Comparison of ENCODE assay signal across 8 cellular contexts in the genomic region with DNA sequence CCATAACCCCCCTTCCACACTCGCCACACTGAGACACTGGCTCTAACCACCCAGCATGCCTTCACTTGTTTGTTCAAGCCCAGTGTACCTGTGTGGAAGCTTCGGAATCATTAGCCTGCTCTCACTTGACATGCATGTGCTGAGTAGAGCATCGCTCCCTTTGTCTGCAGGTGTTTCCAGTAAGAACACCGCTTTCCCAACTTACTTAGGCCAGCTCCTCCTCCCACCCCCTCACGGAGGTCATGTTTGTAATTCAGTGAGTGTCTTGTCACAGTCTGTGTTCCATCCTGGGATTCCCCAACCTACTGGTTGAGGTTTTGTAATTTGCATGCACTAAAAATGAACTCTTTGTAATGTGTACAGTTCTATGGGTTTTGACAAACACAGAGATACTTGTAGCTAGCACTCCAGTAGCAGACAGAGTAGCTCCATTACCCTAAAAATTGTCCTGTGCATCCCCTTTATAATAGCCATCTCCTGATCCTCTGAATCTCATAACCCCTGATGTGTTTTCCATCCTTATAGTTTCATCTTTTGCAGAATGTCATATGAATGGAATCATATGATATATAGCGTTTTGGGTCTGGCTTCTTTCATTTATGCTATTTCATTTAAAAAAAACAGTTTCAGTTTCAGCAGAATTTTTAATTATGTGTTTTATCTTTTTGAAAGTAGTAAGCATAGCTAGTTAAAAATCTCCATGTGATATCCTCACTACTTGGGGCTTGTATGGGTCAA.
DNase-seq lines count a peak whose midpoint lies in the region; ATAC-seq and TF ChIP-seq lines count a peak whose summit lies in the region.

No MANE protein-coding gene starts in this region.

- H3K4me1 Mint-ChIP-seq in MCF 10A (ENCODE audit: insufficient read depth, unreplicated experiment) (peaks cover 24% of the 10 kb centered on the region), neural progenitor cell (peaks cover 3% of the 10 kb centered on the region)

- H3K9me3 Mint-ChIP-seq in MCF 10A (ENCODE audit: unreplicated experiment) (peaks cover 8% of the 10 kb centered on the region), neural progenitor cell (peaks cover 5% of the 10 kb centered on the region)

- H3K4me2 ChIP-seq in neural progenitor cell = no peak overlapping the region

- no peak overlapping the region for H3K27ac ChIP-seq in breast epithelium
- H3K27ac ChIP-seq in suprapubic skin = peak overlapping the region; percentile 71
- no peak overlapping the region for H3K27ac ChIP-seq in neural progenitor cell

- TF ChIP-seq CTCF in MCF 10A (IDR thresholded peaks at IDR 0.05; ENCODE audit: unreplicated experiment) (no peak), breast epithelium (IDR thresholded peaks at IDR 0.05) (no peak), suprapubic skin (IDR thresholded peaks at IDR 0.05) (no peak), neural progenitor cell (IDR thresholded peaks at IDR 0.05) (no peak)

- peak; percentile 89 for ATAC-seq in HG03342 (IDR thresholded peaks at IDR 0.05; ENCODE audit: unreplicated experiment)

- WGBS in suprapubic skin = 58% methylated on average over 6 of the region's 6 CpGs

- H3K36me3 ChIP-seq in breast epithelium = no peaks in the 10 kb centered on the region
- no peaks in the 10 kb centered on the region for H3K36me3 ChIP-seq in suprapubic skin
- H3K36me3 ChIP-seq in neural progenitor cell = no peaks in the 10 kb centered on the region

- CTCF ChIA-PET in MCF 10A (lab: Yijun Ruan, JAX) = interaction anchor here (0.6 to 3.8 kb wide), 10 partner anchors 20 to 1737 kb away, joined by 3 to 33 read pairs (median 4); no protein-coding TSS in a partner anchor

- H3K27me3 ChIP-seq in breast epithelium (no peaks in the 10 kb centered on the region), suprapubic skin (no peaks in the 10 kb centered on the region), neural progenitor cell (no peaks in the 10 kb centered on the region)

- H3K27me3 Mint-ChIP-seq in MCF 10A (ENCODE audit: insufficient read depth, unreplicated experiment) (no peaks in the 10 kb centered on the region), neural progenitor cell (ENCODE audit: insufficient read depth, low read depth) (peaks cover 2% of the 10 kb centered on the region)

- H2AFZ ChIP-seq in neural progenitor cell (replicated peaks) = no peak overlapping the region

- H3K9ac ChIP-seq in neural progenitor cell = no peak overlapping the region

- no peaks in the 10 kb centered on the region for H4K20me1 ChIP-seq in neural progenitor cell (ENCODE audit: low read depth)

- no peak for TF ChIP-seq EP300 in suprapubic skin (IDR thresholded peaks at IDR 0.05)

- no peaks in the 10 kb centered on the region for H3F3A ChIP-seq in neural progenitor cell (ENCODE audit: low read depth)

- no peak for TF ChIP-seq POLR2A in breast epithelium (IDR thresholded peaks at IDR 0.05)
- TF ChIP-seq POLR2A in suprapubic skin (IDR thresholded peaks at IDR 0.05) = no peak

- no TSS peak for BruUV-seq in MCF 10A (replicated peaks; lab: Mats Ljungman, UMichigan)

- H3K4me3 ChIP-seq in breast epithelium (no peak overlapping the region), suprapubic skin (no peak overlapping the region), neural progenitor cell (no peak overlapping the region)

- peak overlapping the region; percentile 1 for H3K4me3 Mint-ChIP-seq in MCF 10A (ENCODE audit: unreplicated experiment)
- H3K4me3 Mint-ChIP-seq in neural progenitor cell = no peak overlapping the region

- H3K27ac Mint-ChIP-seq in MCF 10A (ENCODE audit: low read depth, unreplicated experiment) = peak overlapping the region; percentile 57
- no peak overlapping the region for H3K27ac Mint-ChIP-seq in neural progenitor cell

- H3K36me3 Mint-ChIP-seq in MCF 10A (ENCODE audit: insufficient read depth, unreplicated experiment) (no peaks in the 10 kb centered on the region), neural progenitor cell (peaks cover 2% of the 10 kb centered on the region)

- H3K9me3 ChIP-seq in breast epithelium (no peaks in the 10 kb centered on the region), suprapubic skin (no peaks in the 10 kb centered on the region), neural progenitor cell (ENCODE audit: low read depth) (no peaks in the 10 kb centered on the region)

- H3K4me1 ChIP-seq in breast epithelium (no peaks in the 10 kb centered on the region), suprapubic skin (peaks cover 48% of the 10 kb centered on the region), neural progenitor cell (peaks cover 9% of the 10 kb centered on the region)

- peak; percentile 71 for DNase-seq in MCF 10A (ENCODE audit: unreplicated experiment)
- no peak for DNase-seq in breast epithelium (ENCODE audit: low spot score in 2 of 2)
- peak; percentile 24 for DNase-seq in activated T-helper 9 cell treated with anti-CD3 and anti-CD28 coated beads, Interleukin-2, amount 50 U/mL, for 16 hours (ENCODE audit: low read depth)
- peak; percentile 20 to 51 for DNase-seq in suprapubic skin (ENCODE audit: low spot score in 2 of 2)
- no peak for DNase-seq in NOMO-1 treated with DMSO at 0.1 percent for 48 hours (lab: John Stamatoyannopoulos, UW; ENCODE audit: unreplicated experiment)
- no peak for DNase-seq in RKO (ENCODE audit: low spot score)
- DNase-seq in neural progenitor cell (ENCODE audit: low spot score) = no peak

- POLR2A ChIA-PET in MCF 10A (lab: Yijun Ruan, JAX) = interaction anchor here (0.7 to 2.9 kb wide), 12 partner anchors 13 to 244 kb away, joined by 3 to 15 read pairs (median 4); no protein-coding TSS in a partner anchor

- intact Hi-C loops in MCF 10A (cut with micrococcal nuclease) = no loop called here
- intact Hi-C loops in breast epithelium (cut with DNase I; ENCODE audit: low total_unique reads) = no loop called here

- no peaks in the 10 kb centered on the region for H3K79me2 ChIP-seq in neural progenitor cell (ENCODE audit: low read depth)

Comparison
In these comparisons a context has a peak if more than half of its experiments do, and no peak if none do; other contexts are left out.
1. DNase-seq: peak in MCF 10A (single experiment), activated T-helper 9 cell treated with anti-CD3 and anti-CD28 coated beads, Interleukin-2, amount 50 U/mL, for 16 hours (single experiment) and suprapubic skin (2 of 2); none in breast epithelium (0 of 2), NOMO-1 treated with DMSO at 0.1 percent for 48 hours (single experiment), RKO (single experiment) and neural progenitor cell (single experiment).